In the genomic region with DNA sequence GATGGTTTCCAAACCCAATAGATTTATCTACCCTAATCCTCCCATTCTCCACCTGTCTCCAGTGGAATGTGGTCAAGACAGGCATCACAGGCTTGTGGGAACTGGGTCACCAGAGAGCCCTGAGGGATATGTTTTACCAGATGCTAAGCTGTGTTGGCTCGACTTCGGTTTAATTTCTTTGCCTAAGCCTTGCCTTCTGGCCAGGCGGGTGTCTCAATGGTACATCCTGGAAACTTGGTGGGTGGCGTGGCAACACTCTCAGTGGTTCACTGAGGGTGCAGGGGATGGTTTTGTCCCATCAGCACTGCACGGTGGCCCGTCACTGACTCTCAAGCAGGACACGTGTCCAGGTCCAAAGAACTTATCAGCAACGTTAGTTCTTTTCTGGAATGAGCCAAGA, we compare ENCODE assay signal across 13 cellular contexts.
"Had no signal": no experiment of that assay in that cellular context is flagged by ENCODE, and none has a peak within 500 bp of the region (broad histone marks: within the 10 kb centered on the region; RNA-seq: fewer than 3 reads in every experiment).

No MANE protein-coding gene starts in this region.

- H3K36me3 ChIP-seq: cardiac muscle cell, colonic mucosa, vagina had no signal

- H3K4me1 ChIP-seq: colonic mucosa, vagina had no signal

- H3K9me3 ChIP-seq: colonic mucosa, vagina had no signal

- DNase-seq: activated CD4-positive, alpha-beta T cell treated with anti-CD3 and anti-CD28 coated beads for 36 hours; activated CD8-positive, alpha-beta memory T cell treated with anti-CD3 and anti-CD28 coated beads, Interleukin-2, amount 50 U/mL, for 48 hours; activated CD8-positive, alpha-beta T cell treated with anti-CD3 and anti-CD28 coated beads for 36 hours; activated naive CD4-positive, alpha-beta T cell; activated naive CD8-positive, alpha-beta T cell treated with anti-CD3 and anti-CD28 coated beads, Interleukin-2, amount 50 U/mL, for 24 hours; colonic mucosa; hippocampal formation; nephron progenitor cell; stimulated activated CD4-positive, alpha-beta T cell treated with anti-CD3 and anti-CD28 coated beads, Interleukin-15, amount 100 ng/mL, for 24 hours; stimulated activated CD4-positive, alpha-beta T cell treated with anti-CD3 and anti-CD28 coated beads, Interleukin-4, amount 100 ng/mL, for 24 hours had no signal

- H3K4me3 ChIP-seq: cardiac muscle cell, colonic mucosa, lung, vagina had no signal

- ATAC-seq: activated CD4-positive, alpha-beta T cell treated with anti-CD3 and anti-CD28 coated beads for 36 hours; activated CD8-positive, alpha-beta T cell treated with anti-CD3 and anti-CD28 coated beads for 36 hours; activated naive CD8-positive, alpha-beta T cell treated with anti-CD3 and anti-CD28 coated beads, Interleukin-2, amount 50 U/mL, for 24 hours had no signal

- H3K27ac ChIP-seq: cardiac muscle cell, colonic mucosa, vagina had no signal

- H3K27me3 ChIP-seq: cardiac muscle cell, colonic mucosa, vagina had no signal
